Comparison of ENCODE assay signal across 16 cellular contexts in genomic region chr20:48582361-48582991, GRCh38.
DNase-seq lines count a peak whose midpoint lies in the region; ATAC-seq and TF ChIP-seq lines count a peak whose summit lies in the region.
"Had no signal": no experiment of that assay in that cellular context is flagged by ENCODE, and none has a peak within 500 bp of the region (broad histone marks: within the 10 kb centered on the region; RNA-seq: fewer than 3 reads in every experiment).

No MANE protein-coding gene starts in this region.

- TF ChIP-seq CTCF in right atrium auricular region (IDR thresholded peaks at IDR 0.05) (no peak), RWPE2 (IDR thresholded peaks at IDR 0.05; ENCODE audit: poor library complexity, severe bottlenecking) (no peak), neural crest cell (conservative IDR thresholded peaks at IDR 0.05) (no peak), BE2C (IDR thresholded peaks at IDR 0.05; ENCODE audit: low read depth, low read length) (no peak), neural progenitor cell (IDR thresholded peaks at IDR 0.05) (no peak)

- H3K27ac ChIP-seq in right atrium auricular region (no peak overlapping the region), RWPE2 (ENCODE audit: poor library complexity, severe bottlenecking) (no peak overlapping the region), neural progenitor cell (no peak overlapping the region)
- H3K27ac ChIP-seq: BLaER1 treated with 17β-estradiol and CSF1 and Interleukin-3, amounts not matched to agents 10 nM and 100 nM had no signal

- DNase-seq in cardiac septum (ENCODE audit: low spot score) (peak; percentile 26), right atrium auricular region (ENCODE audit: low spot score) (no peak), RWPE2 (ENCODE audit: low spot score) (peak; percentile 53), neural crest cell (ENCODE audit: low read depth, low spot score) (no peak), BE2C (no peak), epidermal melanocyte (ENCODE audit: insufficient read length, low spot score) (no peak), neural progenitor cell (ENCODE audit: low spot score) (no peak)
- DNase-seq: 8988T; AML-193; CD4-positive, alpha-beta memory T cell; DMS153; DMS79 treated with DMSO at 0.1 percent for 48 hours; EL; IMR-90 had no signal

- H3K27me3 ChIP-seq in right atrium auricular region: no peaks in the 10 kb centered on the region
- H3K27me3 ChIP-seq in RWPE2 (ENCODE audit: insufficient read depth, poor library complexity, severe bottlenecking): no peaks in the 10 kb centered on the region
- no peaks in the 10 kb centered on the region for H3K27me3 ChIP-seq in BE2C
- H3K27me3 ChIP-seq in neural progenitor cell: no peaks in the 10 kb centered on the region
- H3K27me3 ChIP-seq: BLaER1 treated with 17β-estradiol and CSF1 and Interleukin-3, amounts not matched to agents 10 nM and 100 nM had no signal

- H3K4me1 ChIP-seq in right atrium auricular region (peaks cover 0 to 6% of the 10 kb centered on the region in 2 donors), RWPE2 (ENCODE audit: insufficient read depth, poor library complexity, severe bottlenecking) (peaks cover 6% of the 10 kb centered on the region), BE2C (no peaks in the 10 kb centered on the region), neural progenitor cell (no peaks in the 10 kb centered on the region)

- H3K9me3 Mint-ChIP-seq in neural crest cell (no peaks in the 10 kb centered on the region), neural progenitor cell (peaks cover 6% of the 10 kb centered on the region)

- H3K36me3 ChIP-seq in right atrium auricular region (no peaks in the 10 kb centered on the region), RWPE2 (ENCODE audit: low read depth) (no peaks in the 10 kb centered on the region), BE2C (no peaks in the 10 kb centered on the region), neural progenitor cell (no peaks in the 10 kb centered on the region)
- H3K36me3 ChIP-seq: BLaER1 treated with 17β-estradiol and CSF1 and Interleukin-3, amounts not matched to agents 10 nM and 100 nM had no signal

- peaks cover 11% of the 10 kb centered on the region for H3K4me1 Mint-ChIP-seq in neural crest cell
- peaks cover 28% of the 10 kb centered on the region for H3K4me1 Mint-ChIP-seq in neural progenitor cell
- H3K4me1 Mint-ChIP-seq: CD4-positive, alpha-beta memory T cell had no signal

- no peaks in the 10 kb centered on the region for H4K20me1 ChIP-seq in neural progenitor cell (ENCODE audit: low read depth)
- H4K20me1 ChIP-seq: BLaER1 treated with 17β-estradiol and CSF1 and Interleukin-3, amounts not matched to agents 10 nM and 100 nM had no signal

- no peak for ATAC-seq in RWPE2 (ENCODE audit: low read depth)
- ATAC-seq: HCT116 had no signal

- H3K27ac Mint-ChIP-seq in neural crest cell (ENCODE audit: unreplicated experiment): peak overlapping the region; percentile 3
- H3K27ac Mint-ChIP-seq in neural progenitor cell: no peak overlapping the region
- H3K27ac Mint-ChIP-seq: CD4-positive, alpha-beta memory T cell had no signal

- H3K9me3 ChIP-seq in right atrium auricular region (no peaks in the 10 kb centered on the region), RWPE2 (ENCODE audit: severe bottlenecking) (no peaks in the 10 kb centered on the region), BE2C (no peaks in the 10 kb centered on the region), neural progenitor cell (ENCODE audit: low read depth) (no peaks in the 10 kb centered on the region)

- H3K4me3 ChIP-seq in right atrium auricular region: no peak overlapping the region
- no peak overlapping the region for H3K4me3 ChIP-seq in RWPE2 (ENCODE audit: severe bottlenecking)
- no peak overlapping the region for H3K4me3 ChIP-seq in BE2C (ENCODE audit: low read depth, low read length)
- no peak overlapping the region for H3K4me3 ChIP-seq in neural progenitor cell
- H3K4me3 ChIP-seq: BLaER1 treated with 17β-estradiol and CSF1 and Interleukin-3, amounts not matched to agents 10 nM and 100 nM had no signal

- intact Hi-C loops in cardiac septum (cut with DNase I): no loop called here

- H3K4me3 Mint-ChIP-seq in neural crest cell (no peak overlapping the region), neural progenitor cell (no peak overlapping the region)
- H3K4me3 Mint-ChIP-seq: CD4-positive, alpha-beta memory T cell had no signal

- no peaks in the 10 kb centered on the region for H3F3A ChIP-seq in neural progenitor cell (ENCODE audit: low read depth)

- H3K4me2 ChIP-seq in neural progenitor cell: no peak overlapping the region
- H3K4me2 ChIP-seq: BLaER1 treated with 17β-estradiol and CSF1 and Interleukin-3, amounts not matched to agents 10 nM and 100 nM had no signal

- H3K36me3 Mint-ChIP-seq in neural crest cell (ENCODE audit: low read depth): no peaks in the 10 kb centered on the region
- H3K36me3 Mint-ChIP-seq in neural progenitor cell: no peaks in the 10 kb centered on the region
- H3K36me3 Mint-ChIP-seq: CD4-positive, alpha-beta memory T cell had no signal

- H2AFZ ChIP-seq in neural progenitor cell (replicated peaks): no peak overlapping the region

- H3K27me3 Mint-ChIP-seq in neural crest cell (ENCODE audit: low read depth) (peaks cover 3% of the 10 kb centered on the region), neural progenitor cell (ENCODE audit: insufficient read depth, low read depth) (peaks cover 13% of the 10 kb centered on the region)

- H3K79me2 ChIP-seq in neural progenitor cell (ENCODE audit: low read depth): no peaks in the 10 kb centered on the region

- no peak overlapping the region for H3K9ac ChIP-seq in neural progenitor cell
- H3K9ac ChIP-seq: BLaER1 treated with 17β-estradiol and CSF1 and Interleukin-3, amounts not matched to agents 10 nM and 100 nM had no signal

Comparison
In these comparisons a context has a peak if more than half of its experiments do, and no peak if none do; other contexts are left out.
1. DNase-seq: peak in cardiac septum (single experiment) and RWPE2 (single experiment); none in right atrium auricular region (single experiment), neural crest cell (single experiment), BE2C (single experiment), epidermal melanocyte (single experiment) and neural progenitor cell (single experiment).